In genomic region chr11:43517518-43517917, GRCh38 we compare ENCODE assay signal across 24 cellular contexts.
DNase-seq lines count a peak whose midpoint lies in the region; ATAC-seq and TF ChIP-seq lines count a peak whose summit lies in the region.
"Had no signal": no experiment of that assay in that cellular context is flagged by ENCODE, and none has a peak within 500 bp of the region (broad histone marks: within the 10 kb centered on the region; RNA-seq: fewer than 3 reads in every experiment).

No MANE protein-coding gene starts in this region.

- H3K36me3 Mint-ChIP-seq in neural crest cell (ENCODE audit: low read depth), result peaks cover 5% of the 10 kb centered on the region
- H3K36me3 Mint-ChIP-seq: immature natural killer cell had no signal

- peak overlapping the region; percentile 83 for H3K27ac Mint-ChIP-seq in neural crest cell (ENCODE audit: unreplicated experiment)
- H3K27ac Mint-ChIP-seq: activated T-helper 2 cell treated with anti-CD3 and anti-CD28 coated beads, Interferon-gamma antibody, Interleukin-2, Interleukin-4, amounts not matched to agents 10 μg/mL and 5 μg/mL and 100 μg/mL, durations not matched to agents 14 hours and 24 hours and 36 hours; CD4-positive, alpha-beta T cell; immature natural killer cell had no signal

- DNase-seq in COLO829 (ENCODE audit: low spot score) (peak; percentile 20), HS-5 (ENCODE audit: low read depth) (peak; percentile 10), choroid plexus epithelial cell (ENCODE audit: low read depth) (peak; percentile 49), neural crest cell (ENCODE audit: low read depth, low spot score) (no peak), NCI-H187 (lab: John Stamatoyannopoulos, UW) (no peak), cardiac septum (ENCODE audit: low spot score) (no peak)
- DNase-seq: activated CD4-positive, alpha-beta T cell treated with anti-CD3 and anti-CD28 coated beads for 48 hours; CD4-positive, alpha-beta T cell; dermis blood vessel endothelial cell; immature natural killer cell; NCI-H1417; NCI-H510A treated with DMSO at 0.1 percent for 48 hours; NK-92 treated with Interleukin-12 subunit alpha and Interleukin-12 subunit beta, amount 100 ng/mL, for 24 hours; SK-N-SH; stimulated activated CD4-positive, alpha-beta T cell treated with anti-CD3 and anti-CD28 coated beads, Interleukin-4, amount 100 ng/mL, for 1 hour; stimulated activated naive CD4-positive, alpha-beta T cell; T-helper 2 cell; thyroid gland had no signal

- no peak overlapping the region for H3K4me3 ChIP-seq in choroid plexus epithelial cell (ENCODE audit: low read depth, low read length)
- H3K4me3 ChIP-seq: cardiac muscle cell, hepatocyte, thyroid gland had no signal

- no peak for TF ChIP-seq CTCF in choroid plexus epithelial cell (conservative IDR thresholded peaks at IDR 0.05; ENCODE audit: low read depth, low read length)
- TF ChIP-seq CTCF in neural crest cell (conservative IDR thresholded peaks at IDR 0.05), result no peak

- H3K9me3 Mint-ChIP-seq in neural crest cell, result peaks cover 9% of the 10 kb centered on the region
- H3K9me3 Mint-ChIP-seq: CD4-positive, alpha-beta T cell had no signal

- intact Hi-C loops in cardiac septum (cut with DNase I), result no loop called here

- peaks cover 56% of the 10 kb centered on the region for H3K4me1 Mint-ChIP-seq in neural crest cell
- H3K4me1 Mint-ChIP-seq: immature natural killer cell had no signal

- no peak for ATAC-seq in GM19395 (IDR thresholded peaks at IDR 0.05; ENCODE audit: unreplicated experiment)
- no peak for ATAC-seq in GM21737 (IDR thresholded peaks at IDR 0.05; ENCODE audit: unreplicated experiment)
- ATAC-seq: Panc1 had no signal

- no peaks in the 10 kb centered on the region for H3K27me3 Mint-ChIP-seq in neural crest cell (ENCODE audit: low read depth)

- no peak overlapping the region for H3K4me3 Mint-ChIP-seq in neural crest cell
- H3K4me3 Mint-ChIP-seq: CD4-positive, alpha-beta T cell; immature natural killer cell had no signal

Comparison
In these comparisons a context has a peak if more than half of its experiments do, and no peak if none do; other contexts are left out.
1. DNase-seq: peak in COLO829 (single experiment), HS-5 (single experiment) and choroid plexus epithelial cell (single experiment); none in neural crest cell (single experiment), NCI-H187 (0 of 2) and cardiac septum (single experiment).